Comparison of ENCODE assay signal across 18 cellular contexts in genomic region chr11:68685656-68686380, GRCh38. TPM values are rescaled to one million over a fixed set of nuclear protein-coding genes. Genes with fewer than 3 reads are reported as not detected.
DNase-seq lines count a peak whose midpoint lies in the region; ATAC-seq, FAIRE-seq and TF ChIP-seq lines count a peak whose summit lies in the region.
"Had no signal": no experiment of that assay in that cellular context is flagged by ENCODE, and none has a peak within 500 bp of the region (broad histone marks: within the 10 kb centered on the region; RNA-seq: fewer than 3 reads in every experiment).

No MANE protein-coding gene starts in this region.

- POLR2A ChIA-PET in WTC11 (lab: Charles Lee): interaction anchor here (1.6 kb wide), 1 partner anchor 64 kb away, joined by 5 read pairs; no protein-coding TSS in a partner anchor

- intact Hi-C loops in gastrocnemius medialis (cut with DNase I; ENCODE audit: low total_unique reads): no loop called here

- H3K9me3 ChIP-seq in iPS-20b (ENCODE audit: insufficient read depth, low read depth, low read length) (no peaks in the 10 kb centered on the region), gastrocnemius medialis (no peaks in the 10 kb centered on the region), small intestine (ENCODE audit: control insufficient read depth, low read depth) (no peaks in the 10 kb centered on the region)

- no peak for DNase-seq in activated naive CD4-positive, alpha-beta T cell treated with anti-CD3 and anti-CD28 coated beads, Interleukin-2, amount 10 ng/mL, durations not matched to agents 7 days and 5 days
- DNase-seq in WTC11 (ENCODE audit: low spot score) (no peak), type B pancreatic cell (ENCODE audit: extremely low spot score, unreplicated experiment) (no peak), gastrocnemius medialis (no peak), T-helper 2 cell (no peak), small intestine (no peak)
- DNase-seq: ACHN; activated CD4-positive, CD25-positive, alpha-beta regulatory T cell treated with anti-CD3 and anti-CD28 coated beads, Interleukin-2, amount 50 U/mL, for 72 hours; activated naive CD8-positive, alpha-beta T cell treated with anti-CD3 and anti-CD28 coated beads, Interleukin-2, amount 10 ng/mL, durations not matched to agents 7 days and 5 days; CD8-positive, alpha-beta T cell; natural killer cell; NCI-H187; NCI-H446 had no signal

- H3K27me3 ChIP-seq in iPS-20b (ENCODE audit: insufficient read depth, low read length) (peaks cover 47% of the 10 kb centered on the region), gastrocnemius medialis (peaks cover 34 to 56% (median 39%) of the 10 kb centered on the region in 3 donors), small intestine (ENCODE audit: control insufficient read depth in 2 of 2, insufficient read depth in 2 of 2, low read length in 2 of 2) (peaks cover 0 to 27% of the 10 kb centered on the region in 2 donors)

- TF ChIP-seq POLR2A in gastrocnemius medialis (IDR thresholded peaks at IDR 0.05): no peak

- ATAC-seq in WTC11 (no peak), gastrocnemius medialis (no peak)
- ATAC-seq: CD8-positive, alpha-beta T cell; natural killer cell; Right ventricle myocardium inferior had no signal

- H3K36me3 ChIP-seq in iPS-20b (ENCODE audit: insufficient read depth, low read depth, low read length) (peaks cover 38% of the 10 kb centered on the region), gastrocnemius medialis (no peaks in the 10 kb centered on the region), small intestine (ENCODE audit: control insufficient read depth in 2 of 2, insufficient read depth in 2 of 2, low read length in 2 of 2) (no peaks in the 10 kb centered on the region)

- H3K9ac ChIP-seq in iPS-20b (ENCODE audit: low read depth, low read length): peak overlapping the region; percentile 63; the same call in 1 of the 2 replicates

- H3K4me1 ChIP-seq in iPS-20b (ENCODE audit: insufficient read depth, low read length) (peaks cover 12% of the 10 kb centered on the region; the same call in 1 of the 2 replicates), gastrocnemius medialis (peaks cover 0 to 6% of the 10 kb centered on the region in 2 donors), small intestine (ENCODE audit: control insufficient read depth in 2 of 2, insufficient read depth in 1 of 2, low read depth in 1 of 2, low read length in 1 of 2) (no peaks in the 10 kb centered on the region)

- no peaks in the 10 kb centered on the region for H3K36me3 Mint-ChIP-seq in activated naive CD4-positive, alpha-beta T cell treated with anti-CD3 and anti-CD28 coated beads, Interleukin-2, amount 50 U/mL, for 24 hours
- no peaks in the 10 kb centered on the region for H3K36me3 Mint-ChIP-seq in activated naive CD4-positive, alpha-beta T cell treated with anti-CD3 and anti-CD28 coated beads, Interleukin-2, amount 10 ng/mL, durations not matched to agents 7 days and 5 days
- peaks cover 25% of the 10 kb centered on the region for H3K36me3 Mint-ChIP-seq in WTC11
- no peaks in the 10 kb centered on the region for H3K36me3 Mint-ChIP-seq in type B pancreatic cell
- H3K36me3 Mint-ChIP-seq: activated naive CD8-positive, alpha-beta T cell treated with anti-CD3 and anti-CD28 coated beads, Interleukin-2, amount 10 ng/mL, durations not matched to agents 7 days and 5 days; CD8-positive, alpha-beta T cell; natural killer cell had no signal

- FAIRE-seq in small intestine (lab: Jason Lieb, UNC): no peak
- FAIRE-seq: islet of Langerhans had no signal

- CTCF ChIA-PET in activated naive CD4-positive, alpha-beta T cell treated with anti-CD3 and anti-CD28 coated beads, Interleukin-2, amount 10 ng/mL, durations not matched to agents 7 days and 5 days (lab: Charles Lee): no interaction called here
- CTCF ChIA-PET in WTC11 (lab: Charles Lee): interaction anchor here (0.5 to 1.9 kb wide), 2 partner anchors 9 to 113 kb away, joined by 5 to 6 read pairs; no protein-coding TSS in a partner anchor

- WGBS in small intestine, 3 donors: 90 to 96% (median 93%) methylated on average over 18 of the region's 18 CpGs

- no peaks in the 10 kb centered on the region for H3K9me3 Mint-ChIP-seq in activated naive CD4-positive, alpha-beta T cell treated with anti-CD3 and anti-CD28 coated beads, Interleukin-2, amount 50 U/mL, for 24 hours
- no peaks in the 10 kb centered on the region for H3K9me3 Mint-ChIP-seq in activated naive CD4-positive, alpha-beta T cell treated with anti-CD3 and anti-CD28 coated beads, Interleukin-2, amount 10 ng/mL, durations not matched to agents 7 days and 5 days
- no peaks in the 10 kb centered on the region for H3K9me3 Mint-ChIP-seq in WTC11
- no peaks in the 10 kb centered on the region for H3K9me3 Mint-ChIP-seq in type B pancreatic cell
- H3K9me3 Mint-ChIP-seq: activated naive CD8-positive, alpha-beta T cell treated with anti-CD3 and anti-CD28 coated beads, Interleukin-2, amount 10 ng/mL, durations not matched to agents 7 days and 5 days; CD8-positive, alpha-beta T cell; natural killer cell had no signal

- peaks cover 18% of the 10 kb centered on the region for H3K4me1 Mint-ChIP-seq in activated naive CD4-positive, alpha-beta T cell treated with anti-CD3 and anti-CD28 coated beads, Interleukin-2, amount 50 U/mL, for 24 hours
- peaks cover 13% of the 10 kb centered on the region for H3K4me1 Mint-ChIP-seq in activated naive CD4-positive, alpha-beta T cell treated with anti-CD3 and anti-CD28 coated beads, Interleukin-2, amount 10 ng/mL, durations not matched to agents 7 days and 5 days
- peaks cover 29% of the 10 kb centered on the region for H3K4me1 Mint-ChIP-seq in WTC11
- peaks cover 4% of the 10 kb centered on the region for H3K4me1 Mint-ChIP-seq in type B pancreatic cell (ENCODE audit: unreplicated experiment)

- TF ChIP-seq CTCF in WTC11 (IDR thresholded peaks at IDR 0.05) (no peak), type B pancreatic cell (conservative IDR thresholded peaks at IDR 0.05) (no peak), gastrocnemius medialis (IDR thresholded peaks at IDR 0.05 in 4 of 5, conservative IDR thresholded peaks at IDR 0.05 in 1 of 5) (no peak)

- peak overlapping the region; percentile 55 for H3K4me3 Mint-ChIP-seq in activated naive CD4-positive, alpha-beta T cell treated with anti-CD3 and anti-CD28 coated beads, Interleukin-2, amount 50 U/mL, for 24 hours
- no peak overlapping the region for H3K4me3 Mint-ChIP-seq in activated naive CD4-positive, alpha-beta T cell treated with anti-CD3 and anti-CD28 coated beads, Interleukin-2, amount 10 ng/mL, durations not matched to agents 7 days and 5 days
- H3K4me3 Mint-ChIP-seq in WTC11: peak overlapping the region; percentile 66
- H3K4me3 Mint-ChIP-seq in type B pancreatic cell: peak overlapping the region; percentile 75
- H3K4me3 Mint-ChIP-seq: activated naive CD8-positive, alpha-beta T cell treated with anti-CD3 and anti-CD28 coated beads, Interleukin-2, amount 10 ng/mL, durations not matched to agents 7 days and 5 days; natural killer cell had no signal

- peak overlapping the region; percentile 64 for H3K4me3 ChIP-seq in iPS-20b (ENCODE audit: low read length)
- H3K4me3 ChIP-seq in gastrocnemius medialis: no peak overlapping the region
- H3K4me3 ChIP-seq in small intestine (ENCODE audit: low read depth in 1 of 2, low read length in 2 of 2): no peak overlapping the region

- no peak overlapping the region for H3K27ac ChIP-seq in iPS-20b (ENCODE audit: low read length)
- H3K27ac ChIP-seq in gastrocnemius medialis: no peak overlapping the region
- no peak overlapping the region for H3K27ac ChIP-seq in small intestine (ENCODE audit: low read depth in 1 of 2, low read length in 1 of 2)

- peaks cover 28% of the 10 kb centered on the region for H3K27me3 Mint-ChIP-seq in activated naive CD4-positive, alpha-beta T cell treated with anti-CD3 and anti-CD28 coated beads, Interleukin-2, amount 50 U/mL, for 24 hours
- peaks cover 97% of the 10 kb centered on the region for H3K27me3 Mint-ChIP-seq in activated naive CD4-positive, alpha-beta T cell treated with anti-CD3 and anti-CD28 coated beads, Interleukin-2, amount 10 ng/mL, durations not matched to agents 7 days and 5 days
- H3K27me3 Mint-ChIP-seq in WTC11 (ENCODE audit: low read depth) (peaks cover 43% of the 10 kb centered on the region), type B pancreatic cell (peaks cover 80% of the 10 kb centered on the region)

- no peak overlapping the region for H3K27ac Mint-ChIP-seq in activated naive CD4-positive, alpha-beta T cell treated with anti-CD3 and anti-CD28 coated beads, Interleukin-2, amount 50 U/mL, for 24 hours
- no peak overlapping the region for H3K27ac Mint-ChIP-seq in activated naive CD4-positive, alpha-beta T cell treated with anti-CD3 and anti-CD28 coated beads, Interleukin-2, amount 10 ng/mL, durations not matched to agents 7 days and 5 days
- H3K27ac Mint-ChIP-seq in WTC11 (no peak overlapping the region), type B pancreatic cell (no peak overlapping the region)
- H3K27ac Mint-ChIP-seq: activated naive CD8-positive, alpha-beta T cell treated with anti-CD3 and anti-CD28 coated beads, Interleukin-2, amount 10 ng/mL, durations not matched to agents 7 days and 5 days; CD8-positive, alpha-beta T cell; natural killer cell had no signal

- in situ Hi-C loops in gastrocnemius medialis (cut with MboI; ENCODE audit: low sequenced_read_pairs in 4 of 4): no loop called here

TF ChIP-seq in WTC11, 78 proteins besides CTCF, POLR2A, EP300 and RAD21 (continues in another document):
- TF ChIP-seq ZNF512 (CRISPR knock-in tag; IDR thresholded peaks at IDR 0.05; ENCODE audit: borderline replicate concordance) (no peak), CBFB (CRISPR knock-in tag; IDR thresholded peaks at IDR 0.05; ENCODE audit: low read depth) (no peak)

RNA-seq across cellular contexts. Expression of gene GAL, which starts 1.5 kb away (rescaled TPM):
- total RNA-seq in WTC11 (2021) (102 to 110 TPM (median 108 TPM) in 3 replicates), type B pancreatic cell (ENCODE audit: low replicate concordance) (3.4 and 6.2 TPM in 2 replicates), gastrocnemius medialis (not detected)
- 10 to 100 TPM in 1 of 3 donors, not detected in 2; 11.9 TPM for polyA plus RNA-seq in small intestine
- total RNA-seq: activated naive CD8-positive, alpha-beta T cell treated with anti-CD3 and anti-CD28 coated beads, Interleukin-2, amount 10 ng/mL, durations not matched to agents 7 days and 5 days; CD8-positive, alpha-beta T cell; natural killer cell; renal cortical epithelial cell; Right ventricle myocardium inferior had no signal

Comparison
In these comparisons a context has a peak if more than half of its experiments do, and no peak if none do; other contexts are left out.
1. RNA of gene GAL, which starts 1.5 kb away (total RNA-seq): 102 to 110 TPM in WTC11; 3.4 to 6.2 TPM in type B pancreatic cell and not detected in gastrocnemius medialis; every median in the first group is over 10 times any median in the second.